In genomic region chr6:164106345-164106769, GRCh38 we compare ENCODE assay signal across 1 cellular context.
A peak's percentile ranks its signal among the peaks of the same experiment; 100 is the strongest.
TF ChIP-seq lines count a peak whose summit lies in the region.

No MANE protein-coding gene starts in this region.

TF ChIP-seq in K562, 482 proteins besides CTCF, POLR2A, EP300 and RAD21 (continued from another document and continues in another):
- TF ChIP-seq ZBTB9 (CRISPR knock-in tag; IDR thresholded peaks at IDR 0.05): peak; percentile 97
- no peak for TF ChIP-seq ZNF551 (CRISPR knock-in tag; IDR thresholded peaks at IDR 0.05)
- TF ChIP-seq MEF2A (IDR thresholded peaks at IDR 0.05; ENCODE audit: control insufficient read depth, low read depth, low read length): no peak
- no peak for TF ChIP-seq ZKSCAN8 (CRISPR knock-in tag; IDR thresholded peaks at IDR 0.05)
- no peak for TF ChIP-seq ZEB2 (IDR thresholded peaks at IDR 0.05)
- no peak for TF ChIP-seq CXXC5 (CRISPR knock-in tag; IDR thresholded peaks at IDR 0.05)
- TF ChIP-seq ZFPM2 (CRISPR knock-in tag; IDR thresholded peaks at IDR 0.05): no peak
- no peak for TF ChIP-seq DACH1 (IDR thresholded peaks at IDR 0.05; ENCODE audit: partially characterized antibody)
- no peak for TF ChIP-seq TAF9B (IDR thresholded peaks at IDR 0.05; ENCODE audit: partially characterized antibody)
- TF ChIP-seq ZNF785 (CRISPR knock-in tag; IDR thresholded peaks at IDR 0.05): no peak
- 0 out of 2 replicates have a peak, but pooled peaks have one; percentile 10 for TF ChIP-seq HCFC1 (IDR thresholded peaks at IDR 0.05; ENCODE audit: low read depth, low read length)
- no peak for TF ChIP-seq CREB1 (IDR thresholded peaks at IDR 0.05)
- TF ChIP-seq CREB1 (CRISPR knock-in tag; IDR thresholded peaks at IDR 0.05): peak; percentile 40; the same call in 1 of the 2 replicates
- no peak for TF ChIP-seq KDM4B (IDR thresholded peaks at IDR 0.05; ENCODE audit: borderline replicate concordance in 2 of 2, low read depth in 1 of 2)
- no peak for TF ChIP-seq ZNF398 (CRISPR knock-in tag; IDR thresholded peaks at IDR 0.05)
- peak; percentile 91 for TF ChIP-seq L3MBTL2 (IDR thresholded peaks at IDR 0.05)
- no peak for TF ChIP-seq ZNF354B (CRISPR knock-in tag; IDR thresholded peaks at IDR 0.05)
- TF ChIP-seq NFXL1 (CRISPR knock-in tag; IDR thresholded peaks at IDR 0.05): no peak
- TF ChIP-seq FOXM1 (IDR thresholded peaks at IDR 0.05; ENCODE audit: low read depth): no peak
- TF ChIP-seq FOXM1 (CRISPR knock-in tag; IDR thresholded peaks at IDR 0.05; ENCODE audit: low read depth): no peak
- TF ChIP-seq TEAD1 (CRISPR knock-in tag; IDR thresholded peaks at IDR 0.05): no peak
- no peak for TF ChIP-seq PHB (CRISPR knock-in tag; IDR thresholded peaks at IDR 0.05)
- TF ChIP-seq ARID4B (CRISPR knock-in tag; IDR thresholded peaks at IDR 0.05): no peak
- no peak for TF ChIP-seq ZNF592 (IDR thresholded peaks at IDR 0.05)
- 0 out of 2 replicates have a peak, but pooled peaks have one; percentile 38 for TF ChIP-seq NR3C1 (CRISPR knock-in tag; IDR thresholded peaks at IDR 0.05)
- no peak for TF ChIP-seq IFI16 (CRISPR knock-in tag; IDR thresholded peaks at IDR 0.05)
- TF ChIP-seq ESRRA (IDR thresholded peaks at IDR 0.05; ENCODE audit: borderline replicate concordance, low read depth): no peak
- TF ChIP-seq MLX (CRISPR knock-in tag; conservative IDR thresholded peaks at IDR 0.05): no peak
- peak; percentile 14; the same call in 1 of the 2 replicates for TF ChIP-seq VEZF1 (CRISPR knock-in tag; IDR thresholded peaks at IDR 0.05)
- TF ChIP-seq ZNF174 (CRISPR knock-in tag; IDR thresholded peaks at IDR 0.05): no peak
- TF ChIP-seq DIDO1 (tag; IDR thresholded peaks at IDR 0.05; ENCODE audit: low read depth): 0 out of 2 replicates have a peak, but pooled peaks have one; percentile 14
- no peak for TF ChIP-seq GATAD2A (IDR thresholded peaks at IDR 0.05)
- no peak for TF ChIP-seq NCOA6 (IDR thresholded peaks at IDR 0.05)
- no peak for TF ChIP-seq RBM39 (optimal IDR thresholded peaks at IDR 0.05; ENCODE audit: low read depth, low read length)
- no peak for TF ChIP-seq MYBL2 (IDR thresholded peaks at IDR 0.05; ENCODE audit: low read depth)
- no peak for TF ChIP-seq MYBL2 (CRISPR knock-in tag; IDR thresholded peaks at IDR 0.05; ENCODE audit: borderline replicate concordance)
- no peak for TF ChIP-seq E2F5 (CRISPR knock-in tag; IDR thresholded peaks at IDR 0.05)
- no peak for TF ChIP-seq NFATC3 (IDR thresholded peaks at IDR 0.05)
- no peak for TF ChIP-seq GTF3C2 (IDR thresholded peaks at IDR 0.05; ENCODE audit: borderline replicate concordance, extremely low read depth, insufficient read length)
- TF ChIP-seq ZFP30 (CRISPR knock-in tag; IDR thresholded peaks at IDR 0.05; ENCODE audit: borderline replicate concordance): no peak
- TF ChIP-seq SMC3 (conservative IDR thresholded peaks at IDR 0.05; ENCODE audit: insufficient read depth, low read depth, low read length): peak; percentile 60
- TF ChIP-seq ZNF444 (CRISPR knock-in tag; IDR thresholded peaks at IDR 0.05): no peak
- no peak for TF ChIP-seq ZNF143 (CRISPR knock-in tag; IDR thresholded peaks at IDR 0.05)
- no peak for TF ChIP-seq TEAD4 (IDR thresholded peaks at IDR 0.05; ENCODE audit: low read length)
- TF ChIP-seq TEAD4 (CRISPR knock-in tag; IDR thresholded peaks at IDR 0.05; ENCODE audit: borderline replicate concordance): no peak
- TF ChIP-seq TEAD2 (tag; IDR thresholded peaks at IDR 0.05): no peak
- TF ChIP-seq RBM17 (IDR thresholded peaks at IDR 0.05; ENCODE audit: borderline replicate concordance, low read depth, low read length): no peak
- no peak for TF ChIP-seq STAT5B (CRISPR knock-in tag; IDR thresholded peaks at IDR 0.05)
- 0 out of 4 replicates have a peak, but pooled peaks of 1 of the 2 experiments have one; percentile 26 for TF ChIP-seq MNT (conservative IDR thresholded peaks at IDR 0.05)
- no peak for TF ChIP-seq ETV1 (tag; conservative IDR thresholded peaks at IDR 0.05; ENCODE audit: low read depth)
